1 cellular context compared by ENCODE assay signal in genomic region chr17:77036136-77036840, GRCh38.
TF ChIP-seq lines count a peak whose summit lies in the region.

No MANE protein-coding gene starts in this region.

TF ChIP-seq in HepG2, 621 proteins besides CTCF, POLR2A, EP300 and RAD21 (continued from another document):
- TF ChIP-seq, protein P1, sequence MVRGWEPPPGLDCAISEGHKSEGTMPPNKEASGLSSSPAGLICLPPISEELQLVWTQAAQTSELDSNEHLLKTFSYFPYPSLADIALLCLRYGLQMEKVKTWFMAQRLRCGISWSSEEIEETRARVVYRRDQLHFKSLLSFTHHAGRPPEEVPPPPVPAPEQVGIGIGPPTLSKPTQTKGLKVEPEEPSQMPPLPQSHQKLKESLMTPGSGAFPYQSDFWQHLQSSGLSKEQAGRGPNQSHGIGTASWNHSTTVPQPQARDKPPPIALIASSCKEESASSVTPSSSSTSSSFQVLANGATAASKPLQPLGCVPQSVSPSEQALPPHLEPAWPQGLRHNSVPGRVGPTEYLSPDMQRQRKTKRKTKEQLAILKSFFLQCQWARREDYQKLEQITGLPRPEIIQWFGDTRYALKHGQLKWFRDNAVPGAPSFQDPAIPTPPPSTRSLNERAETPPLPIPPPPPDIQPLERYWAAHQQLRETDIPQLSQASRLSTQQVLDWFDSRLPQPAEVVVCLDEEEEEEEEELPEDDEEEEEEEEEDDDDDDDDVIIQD (CRISPR knock-in tag; IDR thresholded peaks at IDR 0.05; ENCODE audit: low read depth) = no peak
